In the genomic region with DNA sequence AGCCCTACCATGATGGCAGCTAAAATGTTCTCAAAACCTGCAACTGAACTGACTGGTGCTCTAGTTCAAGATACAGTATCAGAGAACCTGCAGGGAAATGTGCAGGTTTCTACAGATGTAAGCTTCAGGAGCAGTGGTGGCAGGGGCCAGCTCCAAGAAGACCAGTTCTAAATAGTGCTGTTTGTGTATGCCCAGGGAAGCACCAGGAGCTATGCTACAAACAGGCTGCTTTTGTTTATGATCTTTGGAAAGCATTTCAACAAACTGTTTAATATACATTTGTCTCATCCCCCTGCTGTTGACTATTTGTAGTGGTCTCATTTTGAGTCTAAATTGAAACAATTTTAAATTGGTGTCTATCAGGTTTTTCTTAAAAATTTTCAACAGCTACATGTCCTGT, we compare ENCODE assay signal across 21 cellular contexts. TPM values are rescaled to one million over a fixed set of nuclear protein-coding genes. Genes with fewer than 3 reads are reported as not detected.
"Had no signal": no experiment of that assay in that cellular context is flagged by ENCODE, and none has a peak within 500 bp of the region (broad histone marks: within the 10 kb centered on the region; RNA-seq: fewer than 3 reads in every experiment).

No MANE protein-coding gene starts in this region.

- H3K27me3 ChIP-seq: adrenal gland, ascending aorta, brain microvascular endothelial cell, esophagus squamous epithelium, left lung, neural progenitor cell, tibial nerve had no signal

- H3K27ac Mint-ChIP-seq: activated naive CD8-positive, alpha-beta T cell; activated T-cell treated with anti-CD3 and anti-CD28 coated beads, Interleukin-2, amount 50 U/mL, for 24 hours; activated T-helper 17 cell treated with anti-CD3 and anti-CD28 coated beads, Interleukin-2, amount 50 U/mL, for 72 hours; effector memory CD8-positive, alpha-beta T cell; naive thymus-derived CD4-positive, alpha-beta T cell; neural progenitor cell; stimulated activated naive CD8-positive, alpha-beta T cell treated with anti-CD3 and anti-CD28 coated beads, Interleukin-15, Interleukin-2, amounts not matched to agents 100 ng/mL and 50 ng/mL, for 24 hours had no signal

- H3K27ac ChIP-seq: ascending aorta, brain microvascular endothelial cell, esophagus squamous epithelium, left lung, neural progenitor cell, prostate gland, tibial nerve had no signal

- DNase-seq: activated CD8-positive, alpha-beta memory T cell treated with anti-CD3 and anti-CD28 coated beads, Interleukin-2, amount 50 U/mL, for 4 hours; activated T-cell treated with anti-CD3 and anti-CD28 coated beads, Interleukin-2, amount 50 U/mL, for 24 hours; brain microvascular endothelial cell; caudate nucleus; effector memory CD8-positive, alpha-beta T cell; esophagus squamous epithelium; kidney glomerular epithelial cell; left lung; naive thymus-derived CD4-positive, alpha-beta T cell; stimulated activated CD4-positive, alpha-beta T cell treated with anti-CD3 and anti-CD28 coated beads, Interleukin-4, amount 100 ng/mL, for 4 hours; T-helper 1 cell; T-helper 9 cell had no signal

- H3K4me3 Mint-ChIP-seq: activated naive CD8-positive, alpha-beta T cell; activated T-cell treated with anti-CD3 and anti-CD28 coated beads, Interleukin-2, amount 50 U/mL, for 24 hours; activated T-helper 17 cell treated with anti-CD3 and anti-CD28 coated beads, Interleukin-2, amount 50 U/mL, for 72 hours; effector memory CD8-positive, alpha-beta T cell; naive thymus-derived CD4-positive, alpha-beta T cell; neural progenitor cell; stimulated activated naive CD8-positive, alpha-beta T cell treated with anti-CD3 and anti-CD28 coated beads, Interleukin-15, Interleukin-2, amounts not matched to agents 100 ng/mL and 50 ng/mL, for 24 hours had no signal

- H3K9me3 ChIP-seq: adrenal gland, ascending aorta, esophagus squamous epithelium, left lung, prostate gland, tibial nerve had no signal

- H3K36me3 ChIP-seq: adrenal gland, prostate gland had no signal

- H3K4me1 Mint-ChIP-seq: activated T-helper 17 cell treated with anti-CD3 and anti-CD28 coated beads, Interleukin-2, amount 50 U/mL, for 72 hours; naive thymus-derived CD4-positive, alpha-beta T cell had no signal

- H3K4me3 ChIP-seq: adrenal gland, ascending aorta, esophagus squamous epithelium, left lung, lung, neural progenitor cell, prostate gland, tibial nerve had no signal

- H2AFZ ChIP-seq: neural progenitor cell had no signal

- H3K9me3 Mint-ChIP-seq: activated T-cell treated with anti-CD3 and anti-CD28 coated beads, Interleukin-2, amount 50 U/mL, for 24 hours; activated T-helper 17 cell treated with anti-CD3 and anti-CD28 coated beads, Interleukin-2, amount 50 U/mL, for 72 hours; effector memory CD8-positive, alpha-beta T cell; naive thymus-derived CD4-positive, alpha-beta T cell; neural progenitor cell; stimulated activated naive CD8-positive, alpha-beta T cell treated with anti-CD3 and anti-CD28 coated beads, Interleukin-15, Interleukin-2, amounts not matched to agents 100 ng/mL and 50 ng/mL, for 24 hours had no signal

- H3K4me1 ChIP-seq: ascending aorta, esophagus squamous epithelium, left lung, prostate gland had no signal

- ATAC-seq: activated T-helper 17 cell treated with anti-CD3 and anti-CD28 coated beads, Interleukin-2, amount 50 U/mL, for 72 hours; effector memory CD8-positive, alpha-beta T cell; naive thymus-derived CD4-positive, alpha-beta T cell had no signal

- H3K4me2 ChIP-seq: neural progenitor cell had no signal

- H3K27me3 Mint-ChIP-seq: activated naive CD8-positive, alpha-beta T cell; activated T-cell treated with anti-CD3 and anti-CD28 coated beads, Interleukin-2, amount 50 U/mL, for 24 hours; activated T-helper 17 cell treated with anti-CD3 and anti-CD28 coated beads, Interleukin-2, amount 50 U/mL, for 72 hours; effector memory CD8-positive, alpha-beta T cell; naive thymus-derived CD4-positive, alpha-beta T cell; stimulated activated naive CD8-positive, alpha-beta T cell treated with anti-CD3 and anti-CD28 coated beads, Interleukin-15, Interleukin-2, amounts not matched to agents 100 ng/mL and 50 ng/mL, for 24 hours had no signal

RNA-seq across cellular contexts. Expression of a gene that starts 20.7 kb away (rescaled TPM):
- polyA plus RNA-seq: naive thymus-derived CD4-positive, alpha-beta T cell had no signal
